In the genomic region with DNA sequence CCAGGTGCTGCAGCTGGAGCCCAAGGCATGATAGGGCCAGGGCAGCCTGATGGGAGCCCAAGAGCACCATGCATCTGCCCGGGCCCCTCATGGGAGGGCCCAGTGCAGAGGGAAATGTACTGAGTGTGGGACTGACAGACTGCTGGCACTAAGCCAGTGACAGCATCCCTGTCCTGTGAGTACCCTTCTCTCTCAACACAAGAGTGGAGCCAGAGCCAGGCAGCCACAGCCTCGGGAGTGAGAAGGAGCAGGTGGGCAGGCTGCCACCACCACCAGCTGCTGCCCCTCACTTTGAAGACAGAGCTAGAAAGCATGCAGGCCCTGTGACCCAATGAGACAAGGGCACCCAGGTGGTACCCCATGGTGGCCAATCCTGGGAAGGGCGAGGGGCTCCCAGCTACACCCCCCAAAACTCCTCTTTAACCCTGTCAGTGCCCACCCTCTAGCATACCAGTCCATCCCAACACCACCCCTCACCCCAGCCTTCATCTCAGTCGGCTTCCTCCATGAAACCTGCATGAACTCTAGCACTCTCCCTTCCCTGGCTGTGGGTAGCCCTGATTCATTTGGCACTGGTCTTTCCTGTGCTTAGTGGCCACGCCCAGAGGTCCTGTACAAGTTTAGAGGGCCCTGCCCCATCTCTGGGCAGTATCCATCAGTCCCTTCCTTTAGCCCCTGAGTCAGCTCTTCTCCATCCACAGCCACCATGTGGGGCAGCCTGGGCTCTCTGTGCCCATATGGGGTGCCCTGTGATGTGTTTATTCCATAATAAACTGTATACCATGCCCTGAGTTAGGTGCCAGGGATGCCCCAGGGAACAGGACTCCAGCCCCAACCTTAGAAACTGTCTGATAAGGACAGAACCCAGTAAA, we compare ENCODE assay signal across 1 cellular context.
TF ChIP-seq lines count a peak whose summit lies in the region.

No MANE protein-coding gene starts in this region.

TF ChIP-seq in HCT116, 20 proteins besides CTCF, POLR2A, EP300 and RAD21 (continued from another document):
- no peak for TF ChIP-seq ZNF274 (IDR thresholded peaks at IDR 0.05; ENCODE audit: low read depth, low read length)
- TF ChIP-seq SRF (IDR thresholded peaks at IDR 0.05; ENCODE audit: low read depth): no peak
TF ChIP-seq in HCT116: peak in this region for 0.
